Comparison of ENCODE assay signal across 10 cellular contexts in the genomic region with DNA sequence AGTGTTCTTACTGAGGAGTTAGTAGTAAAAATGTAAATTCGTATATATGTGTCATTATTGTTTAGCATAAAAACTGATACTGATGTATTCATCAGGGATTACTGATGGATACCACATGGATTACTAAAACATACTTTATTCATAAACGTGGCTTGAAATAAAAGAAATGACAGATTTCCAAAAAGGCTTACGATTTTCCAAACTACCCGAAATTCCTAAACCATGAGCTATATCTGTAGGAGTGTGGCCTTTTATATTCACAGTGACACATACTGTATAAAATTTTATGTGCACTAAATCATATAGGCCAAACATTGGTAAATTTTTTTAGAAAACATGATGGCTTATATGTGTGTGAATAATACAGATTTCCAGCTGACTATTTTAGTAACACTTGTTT. TPM values are rescaled to one million over a fixed set of nuclear protein-coding genes. Genes with fewer than 3 reads are reported as not detected.
A peak's percentile ranks its signal among the peaks of the same experiment; 100 is the strongest.
DNase-seq lines count a peak whose midpoint lies in the region; ATAC-seq and TF ChIP-seq lines count a peak whose summit lies in the region.
"Had no signal": no experiment of that assay in that cellular context is flagged by ENCODE, and none has a peak within 500 bp of the region (broad histone marks: within the 10 kb centered on the region; RNA-seq: fewer than 3 reads in every experiment).

No MANE protein-coding gene starts in this region.

- H3K9me3 ChIP-seq in CD4-positive, alpha-beta memory T cell (ENCODE audit: control insufficient read depth in 1 of 2, low read length in 2 of 2) = no peaks in the 10 kb centered on the region

- peak overlapping the region in 7 of 8 donors; percentile 30 to 98 (median 87) for H3K4me3 Mint-ChIP-seq in CD4-positive, alpha-beta memory T cell
- peak overlapping the region; percentile 85 to 95 (median 88) for H3K4me3 Mint-ChIP-seq in brain
- peak overlapping the region; percentile 79 to 88 (median 88) for H3K4me3 Mint-ChIP-seq in nephron

- H3K4me1 Mint-ChIP-seq in CD4-positive, alpha-beta memory T cell = peaks cover 59 to 83% (median 72%) of the 10 kb centered on the region in 4 donors
- H3K4me1 Mint-ChIP-seq in brain (peaks cover 64% of the 10 kb centered on the region), nephron (peaks cover 57% of the 10 kb centered on the region)

- H3K36me3 ChIP-seq in CD4-positive, alpha-beta memory T cell (ENCODE audit: insufficient read depth, low read length) = no peaks in the 10 kb centered on the region
- no peaks in the 10 kb centered on the region for H3K36me3 ChIP-seq in KMS-11 (ENCODE audit: insufficient read depth)

- intact Hi-C loops in CD4-positive, alpha-beta memory T cell (cut with micrococcal nuclease) = loop anchor here (5.0 to 10.0 kb wide), 2 partner anchors 32 to 790 kb away; partner anchors contain the start of gene GPR171

- peaks cover 54% of the 10 kb centered on the region for H4K20me1 ChIP-seq in KMS-11 (ENCODE audit: insufficient read depth)

- no peaks in the 10 kb centered on the region for H3K27me3 ChIP-seq in CD4-positive, alpha-beta memory T cell (ENCODE audit: insufficient read depth, low read length)
- no peaks in the 10 kb centered on the region for H3K27me3 ChIP-seq in KMS-11 (ENCODE audit: insufficient read depth, low read depth)

- no peak overlapping the region for H3K9ac ChIP-seq in KMS-11

- H3K4me3 ChIP-seq in CD4-positive, alpha-beta memory T cell (ENCODE audit: low read length in 2 of 2) = no peak overlapping the region
- H3K4me3 ChIP-seq in KMS-11 (IDR thresholded peaks at IDR 0.05; ENCODE audit: insufficient read depth, low read depth, low read length) = no peak overlapping the region

- H3K36me3 Mint-ChIP-seq in CD4-positive, alpha-beta memory T cell = peaks cover 8 to 32% of the 10 kb centered on the region in 2 donors
- H3K36me3 Mint-ChIP-seq in brain (peaks cover 45% of the 10 kb centered on the region), nephron (ENCODE audit: low read depth) (peaks cover 43% of the 10 kb centered on the region)

- no peak overlapping the region for H3K27ac Mint-ChIP-seq in CD4-positive, alpha-beta memory T cell
- peak overlapping the region in 3 of 5 experiments; percentile 37 to 93 (median 55) for H3K27ac Mint-ChIP-seq in brain
- H3K27ac Mint-ChIP-seq in nephron = peak overlapping the region in 2 of 3 experiments; percentile 34 to 48

- no peaks in the 10 kb centered on the region for H3K27me3 Mint-ChIP-seq in CD4-positive, alpha-beta memory T cell
- H3K27me3 Mint-ChIP-seq in brain (peaks cover 15% of the 10 kb centered on the region), nephron (ENCODE audit: low read depth) (no peaks in the 10 kb centered on the region)

- POLR2A ChIA-PET in CD4-positive, alpha-beta memory T cell (lab: Charles Lee; ENCODE audit: partially characterized antibody) = interaction anchor here (0.6 to 1.3 kb wide), 2 partner anchors 131 to 716 kb away, joined by 3 read pairs; partner anchors contain the start of gene SERP1

- no peak overlapping the region for H2AFZ ChIP-seq in KMS-11 (ENCODE audit: low read depth)

- peak overlapping the region; percentile 93 for H3K4me2 ChIP-seq in KMS-11

- DNase-seq in CD4-positive, alpha-beta memory T cell = no peak
- no peak for DNase-seq in COR-L47 (lab: John Stamatoyannopoulos, UW)
- no peak for DNase-seq in SW 1271 (lab: John Stamatoyannopoulos, UW)
- DNase-seq: stimulated activated CD8-positive, alpha-beta memory T cell treated with anti-CD3 and anti-CD28 coated beads, Interleukin-4, amount 100 ng/mL, for 48 hours; T-helper 9 cell had no signal

- no peak overlapping the region for H3K27ac ChIP-seq in CD4-positive, alpha-beta memory T cell (ENCODE audit: low read depth, low read length)
- no peak overlapping the region for H3K27ac ChIP-seq in KMS-11

- H3K4me1 ChIP-seq in CD4-positive, alpha-beta memory T cell (ENCODE audit: insufficient read depth, low read length) = peaks cover 87% of the 10 kb centered on the region
- peaks cover 44% of the 10 kb centered on the region for H3K4me1 ChIP-seq in KMS-11 (ENCODE audit: low read depth, poor library complexity, severe bottlenecking)

- no peaks in the 10 kb centered on the region for H3K9me3 Mint-ChIP-seq in CD4-positive, alpha-beta memory T cell
- H3K9me3 Mint-ChIP-seq in brain = peaks cover 0 to 3% (median 0%) of the 10 kb centered on the region in 5 experiments
- no peaks in the 10 kb centered on the region for H3K9me3 Mint-ChIP-seq in nephron

- TF ChIP-seq CTCF in KMS-11 (conservative IDR thresholded peaks at IDR 0.05; ENCODE audit: low read depth, low read length) (no peak), brain (conservative IDR thresholded peaks at IDR 0.05) (no peak), nephron (IDR thresholded peaks at IDR 0.05; ENCODE audit: unreplicated experiment in 3 of 3) (no peak)

- CTCF ChIA-PET in CD4-positive, alpha-beta memory T cell (lab: Charles Lee; ENCODE audit: partially characterized antibody) = no interaction called here

- ATAC-seq in GM21825 (IDR thresholded peaks at IDR 0.05; ENCODE audit: unreplicated experiment) (no peak), GM19467 (IDR thresholded peaks at IDR 0.05; ENCODE audit: unreplicated experiment) (no peak)

- peaks cover 100% of the 10 kb centered on the region for H3K79me2 ChIP-seq in KMS-11 (ENCODE audit: insufficient read depth, low read depth)

RNA-seq across cellular contexts. Expression of gene TSC22D2, which starts 6.9 kb away (rescaled TPM):
- 10 to 100 TPM; 25.3 to 25.7 TPM for total RNA-seq in CD4-positive, alpha-beta memory T cell
- 10 to 100 TPM in 1 of 2 donors, 1 to 10 TPM in 1; 5.5 to 14.1 TPM for polyA plus RNA-seq in CD4-positive, alpha-beta memory T cell
- 4.4 TPM for polyA plus RNA-seq in brain (ENCODE audit: insufficient read depth, low read depth, low replicate concordance)

Comparison
In these comparisons a context has a peak if more than half of its experiments do, and no peak if none do; other contexts are left out.
1. H3K27ac Mint-ChIP-seq: peak in brain (3 of 5) and nephron (2 of 3); none in CD4-positive, alpha-beta memory T cell (0 of 7).
2. Peak in every context shown above with its lines, with median percentiles within 50 percentile points of each other: H3K4me3 Mint-ChIP-seq.